In the genomic region with DNA sequence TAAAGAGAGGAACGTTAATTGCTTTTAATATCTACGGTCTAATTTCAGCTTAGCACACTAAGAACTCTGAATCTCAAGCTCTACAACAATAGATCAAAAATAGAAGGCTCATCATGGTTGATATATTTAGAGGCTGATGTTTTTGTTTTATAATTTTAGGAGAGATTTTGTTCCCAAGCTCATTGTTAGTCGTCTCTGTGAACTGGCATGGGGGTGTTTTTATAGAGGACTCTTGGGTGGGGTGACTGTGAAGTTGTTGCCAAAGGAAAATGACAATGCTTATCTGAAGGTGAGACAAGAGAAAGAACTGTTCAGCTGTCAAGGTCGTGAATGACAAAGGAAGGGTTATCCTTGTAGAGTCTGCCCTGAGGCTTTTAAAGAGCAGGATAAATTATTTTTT, we compare ENCODE assay signal across 21 cellular contexts.
"Had no signal": no experiment of that assay in that cellular context is flagged by ENCODE, and none has a peak within 500 bp of the region (broad histone marks: within the 10 kb centered on the region; RNA-seq: fewer than 3 reads in every experiment).

No MANE protein-coding gene starts in this region.

- H3K27me3 ChIP-seq: hepatocyte, left lung, neural progenitor cell, right lobe of liver, testis, tibial artery had no signal

- H3K4me1 ChIP-seq: left lung, parathyroid adenoma, right lobe of liver, testis, tibial artery had no signal

- DNase-seq: cerebellar nuclear complex; cortex of kidney; effector memory CD8-positive, alpha-beta T cell; erythroblast; esophagus squamous epithelium; foreskin melanocyte; kidney; left lung; lower lobe of right lung; right lobe of liver; stimulated activated CD4-positive, alpha-beta T cell treated with anti-CD3 and anti-CD28 coated beads, Interleukin-2, amount 100 ng/mL, for 24 hours; stimulated activated CD4-positive, alpha-beta T cell treated with anti-CD3 and anti-CD28 coated beads, Interleukin-4, amount 100 ng/mL, for 4 hours; stimulated activated naive CD8-positive, alpha-beta T cell treated with anti-CD3 and anti-CD28 coated beads, Interleukin-15, Interleukin-2, amounts not matched to agents 100 U/mL and 50 U/mL, for 24 hours; substantia nigra; testis; tibial artery had no signal

- H3K9me3 ChIP-seq: esophagus squamous epithelium, left lung, lower lobe of right lung, right lobe of liver, testis, tibial artery had no signal

- H3K4me3 ChIP-seq: esophagus squamous epithelium, hepatocyte, left lung, lower lobe of right lung, neural progenitor cell, right lobe of liver, testis, tibial artery had no signal

- H3K36me3 ChIP-seq: esophagus squamous epithelium, left lung, lower lobe of right lung, neural progenitor cell, right lobe of liver, tibial artery had no signal

- H3K27ac ChIP-seq: esophagus squamous epithelium, left lung, lower lobe of right lung, neural progenitor cell, parathyroid adenoma, right lobe of liver, testis, tibial artery had no signal

- ATAC-seq: effector memory CD8-positive, alpha-beta T cell; left lung; lower lobe of right lung; natural killer cell treated with Interleukin-12 subunit alpha and Interleukin-12 subunit beta and Interleukin-15 and Interleukin-18, amount 100 ng/mL, for 72 hours; right lobe of liver; stimulated activated memory B cell treated with anti-CD40 and anti-IgM and Interleukin-4, amounts not matched to agents 10 μg/mL and 1 μg/mL and 100 μg/mL, for 72 hours; stimulated activated naive CD8-positive, alpha-beta T cell treated with anti-CD3 and anti-CD28 coated beads, Interleukin-15, Interleukin-2, amounts not matched to agents 100 U/mL and 50 U/mL, for 24 hours had no signal
